Comparison of ENCODE assay signal across 8 cellular contexts in genomic region chr11:112073941-112074811, GRCh38. TPM values are rescaled to one million over a fixed set of nuclear protein-coding genes. Genes with fewer than 3 reads are reported as not detected.
A peak's percentile ranks its signal among the peaks of the same experiment; 100 is the strongest.
DNase-seq lines count a peak whose midpoint lies in the region; ATAC-seq, FAIRE-seq and TF ChIP-seq lines count a peak whose summit lies in the region.

A gene with protein sequence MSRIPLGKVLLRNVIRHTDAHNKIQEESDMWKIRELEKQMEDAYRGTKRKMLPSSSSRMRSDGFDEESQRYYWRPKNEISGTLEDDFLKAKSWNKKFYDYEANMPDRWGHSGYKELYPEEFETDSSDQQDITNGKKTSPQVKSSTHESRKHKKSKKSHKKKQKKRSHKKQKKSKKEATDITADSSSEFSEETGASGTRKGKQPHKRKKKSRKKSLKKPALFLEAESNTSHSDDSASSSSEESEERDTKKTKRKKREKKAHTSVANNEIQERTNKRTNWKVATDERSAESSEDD (plus strand): TSS chr11:112074299. CDS start chr11:112075575, 1,276 bp downstream.
TSS of gene PIH1D2 (minus strand) at chr11:112074017. CDS start at chr11:112073174, 843 bp downstream.

- H3K9me3 Mint-ChIP-seq in natural killer cell = no peaks in the 10 kb centered on the region

- ATAC-seq in GM21737 (IDR thresholded peaks at IDR 0.05; ENCODE audit: unreplicated experiment) (peak; percentile 74), natural killer cell (peak; percentile 90 to 93 (median 91))

- no peak for TF ChIP-seq CTCF in KMS-11 (conservative IDR thresholded peaks at IDR 0.05; ENCODE audit: low read depth, low read length)
- TF ChIP-seq CTCF in natural killer cell (IDR thresholded peaks at IDR 0.05) = no peak

- no peaks in the 10 kb centered on the region for H4K20me1 ChIP-seq in KMS-11 (ENCODE audit: insufficient read depth)

- no peaks in the 10 kb centered on the region for H3K27me3 ChIP-seq in KMS-11 (ENCODE audit: insufficient read depth, low read depth)

- peak within 1 kb of the TSS; percentile 95 to 96 for H3K27ac Mint-ChIP-seq in natural killer cell

- H3K4me3 Mint-ChIP-seq in natural killer cell = peak within 1 kb of the TSS; percentile 94

- FAIRE-seq in RCC 7860 (lab: Jason Lieb, UNC) = peak; percentile 11

- peaks cover 25 to 29% of the 10 kb centered on the region in 2 donors for H3K4me1 Mint-ChIP-seq in natural killer cell

- H3K27ac ChIP-seq in KMS-11 = peak within 1 kb of the TSS; percentile 73

- H3K27me3 Mint-ChIP-seq in natural killer cell (ENCODE audit: low read depth in 2 of 2) = peaks cover 6 to 8% of the 10 kb centered on the region in 2 donors

- no peaks in the 10 kb centered on the region; the same call in 1 of the 2 replicates for H3K36me3 ChIP-seq in KMS-11 (ENCODE audit: insufficient read depth)

- peaks cover 14% of the 10 kb centered on the region for H3K4me1 ChIP-seq in KMS-11 (ENCODE audit: low read depth, poor library complexity, severe bottlenecking)

- peaks cover 19% of the 10 kb centered on the region for H3K79me2 ChIP-seq in KMS-11 (ENCODE audit: insufficient read depth, low read depth)

- peak within 1 kb of the TSS; percentile 53 for H2AFZ ChIP-seq in KMS-11 (ENCODE audit: low read depth)

- peak; percentile 96 for DNase-seq in DMS79 treated with DMSO at 0.1 percent for 48 hours (lab: John Stamatoyannopoulos, UW)
- peak; percentile 67 for DNase-seq in RCC 7860 (ENCODE audit: low spot score)
- peak; percentile 60 to 67 for DNase-seq in activated T-helper 1 cell treated with anti-CD3 and anti-CD28 coated beads, Interleukin-2, amount 50 U/mL, for 16 hours (ENCODE audit: low read depth in 1 of 2, low spot score in 1 of 2)
- peak; percentile 95 for DNase-seq in fibroblast of peridontal ligament (ENCODE audit: extremely low read depth)
- peak; percentile 79 for DNase-seq in natural killer cell
- peak; percentile 75 to 90 (median 77) for DNase-seq in stimulated activated naive CD4-positive, alpha-beta T cell (lab: John Stamatoyannopoulos, UW)

- H3K9ac ChIP-seq in KMS-11 = peak within 1 kb of the TSS; percentile 79

- intact Hi-C loops in natural killer cell (cut with micrococcal nuclease) = loop anchor here (1.0 to 2.0 kb wide), 3 partner anchors 12 to 203 kb away; partner anchors contain the start of genes ALG9, CFAP68, FDXACB1 and SDHD

- no peaks in the 10 kb centered on the region for H3K36me3 Mint-ChIP-seq in natural killer cell

- H3K4me2 ChIP-seq in KMS-11 = peak within 1 kb of the TSS; percentile 71

- H3K4me3 ChIP-seq in KMS-11 (IDR thresholded peaks at IDR 0.05; ENCODE audit: insufficient read depth, low read depth, low read length) = no peak within 1 kb of the TSS

RNA-seq across cellular contexts. Expression of the first gene that starts in this region (rescaled TPM):
- total RNA-seq in natural killer cell = 10 to 100 TPM; 12.6 to 14.9 (median 13.3) TPM

RNA-seq across cellular contexts. Expression of gene PIH1D2, which starts in this region (rescaled TPM):
- total RNA-seq in natural killer cell = not detected
